8 cellular contexts compared by ENCODE assay signal in the genomic region with DNA sequence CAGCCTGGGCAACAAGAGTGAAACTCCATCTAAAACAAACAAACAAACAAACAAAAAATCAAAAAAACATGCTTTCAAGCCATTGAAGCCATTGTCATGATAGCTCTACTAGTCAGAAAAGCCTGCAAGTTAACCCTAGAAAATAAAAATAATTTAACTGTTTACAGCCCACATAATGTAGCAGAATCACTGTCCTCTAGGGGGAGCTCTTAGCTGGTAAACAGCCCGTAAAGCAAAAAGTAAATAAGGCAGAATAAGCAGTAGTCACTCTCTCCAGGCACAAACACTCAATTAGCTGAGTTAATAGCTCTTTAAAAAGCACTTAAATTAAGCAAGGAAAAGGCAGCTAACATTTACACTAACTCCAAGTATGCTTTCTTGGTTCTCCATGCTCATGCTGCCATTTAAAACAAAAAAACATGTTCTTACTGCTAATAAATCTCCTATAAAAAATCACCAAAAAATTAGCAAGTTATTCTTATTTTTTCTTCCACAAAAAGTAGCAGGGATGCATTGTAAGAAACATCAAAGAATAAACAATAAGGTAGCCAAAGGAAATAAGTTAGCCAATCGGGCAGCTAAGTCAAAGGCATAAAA. TPM values are rescaled to one million over a fixed set of nuclear protein-coding genes. Genes with fewer than 3 reads are reported as not detected.
DNase-seq lines count a peak whose midpoint lies in the region; ATAC-seq, FAIRE-seq and TF ChIP-seq lines count a peak whose summit lies in the region.

No MANE protein-coding gene starts in this region.

- H3K27ac Mint-ChIP-seq in activated CD4-positive, alpha-beta memory T cell treated with anti-CD3 and anti-CD28 coated beads, Interleukin-2, amount 10 ng/mL, durations not matched to agents 7 days and 5 days: no peak overlapping the region
- no peak overlapping the region for H3K27ac Mint-ChIP-seq in activated naive CD8-positive, alpha-beta T cell treated with anti-CD3 and anti-CD28 coated beads for 36 hours

- CTCF ChIA-PET in activated CD4-positive, alpha-beta memory T cell treated with anti-CD3 and anti-CD28 coated beads, Interleukin-2, amount 10 ng/mL, durations not matched to agents 7 days and 5 days (lab: Charles Lee): interaction anchor here (0.7 to 6.7 kb wide), 17 partner anchors 10 to 577 kb away, joined by 3 to 89 read pairs (median 5); a partner anchor contains a TSS

- H3F3A ChIP-seq in Loucy (ENCODE audit: low read depth): no peaks in the 10 kb centered on the region
- no peaks in the 10 kb centered on the region for H3F3A ChIP-seq in SU-DHL-6 (ENCODE audit: insufficient read depth)

- H3K4me3 Mint-ChIP-seq in activated CD4-positive, alpha-beta memory T cell treated with anti-CD3 and anti-CD28 coated beads, Interleukin-2, amount 10 ng/mL, durations not matched to agents 7 days and 5 days: no peak overlapping the region
- no peak overlapping the region for H3K4me3 Mint-ChIP-seq in activated naive CD8-positive, alpha-beta T cell treated with anti-CD3 and anti-CD28 coated beads for 36 hours

- intact Hi-C loops in kidney (cut with DNase I): no loop called here
- intact Hi-C loops in psoas muscle (cut with DNase I): no loop called here

- H3K4me3 ChIP-seq in Loucy (ENCODE audit: low read length, poor library complexity, severe bottlenecking) (no peak overlapping the region), SU-DHL-6 (ENCODE audit: insufficient read depth, low read length, poor library complexity, severe bottlenecking) (no peak overlapping the region), kidney (ENCODE audit: low read length in 2 of 2) (no peak overlapping the region), psoas muscle (no peak overlapping the region)

- no peaks in the 10 kb centered on the region for H3K9me3 Mint-ChIP-seq in activated CD4-positive, alpha-beta memory T cell treated with anti-CD3 and anti-CD28 coated beads, Interleukin-2, amount 10 ng/mL, durations not matched to agents 7 days and 5 days
- peaks cover 4% of the 10 kb centered on the region for H3K9me3 Mint-ChIP-seq in activated naive CD8-positive, alpha-beta T cell treated with anti-CD3 and anti-CD28 coated beads for 36 hours

- ATAC-seq in psoas muscle: no peak
- ATAC-seq in GM19463 (IDR thresholded peaks at IDR 0.05; ENCODE audit: unreplicated experiment): no peak

- no peaks in the 10 kb centered on the region for H3K9me2 ChIP-seq in Loucy (replicated peaks; ENCODE audit: low read depth, low read length)
- H3K9me2 ChIP-seq in SU-DHL-6 (replicated peaks; ENCODE audit: insufficient read depth, low read length): no peaks in the 10 kb centered on the region

- H3K36me3 ChIP-seq in Loucy (ENCODE audit: insufficient read depth, low read length) (no peaks in the 10 kb centered on the region), SU-DHL-6 (ENCODE audit: low read length) (no peaks in the 10 kb centered on the region), kidney (ENCODE audit: control insufficient read depth in 1 of 2, insufficient read depth in 2 of 2, low read length in 2 of 2) (no peaks in the 10 kb centered on the region), psoas muscle (ENCODE audit: insufficient read depth in 1 of 2, low read depth in 1 of 2) (no peaks in the 10 kb centered on the region)

- H3K9ac ChIP-seq in Loucy (ENCODE audit: low read depth, low read length, poor library complexity, severe bottlenecking) (no peak overlapping the region), SU-DHL-6 (ENCODE audit: low read length) (no peak overlapping the region), kidney (ENCODE audit: low read length in 2 of 2) (no peak overlapping the region)

- H3K27me3 Mint-ChIP-seq in activated CD4-positive, alpha-beta memory T cell treated with anti-CD3 and anti-CD28 coated beads, Interleukin-2, amount 10 ng/mL, durations not matched to agents 7 days and 5 days: peaks cover 6% of the 10 kb centered on the region
- peaks cover 19% of the 10 kb centered on the region for H3K27me3 Mint-ChIP-seq in activated naive CD8-positive, alpha-beta T cell treated with anti-CD3 and anti-CD28 coated beads for 36 hours

- H3K27ac ChIP-seq in SU-DHL-6 (ENCODE audit: low read depth, low read length) (no peak overlapping the region), kidney (ENCODE audit: low read depth in 2 of 2, low read length in 2 of 2) (no peak overlapping the region), psoas muscle (no peak overlapping the region)

- no peaks in the 10 kb centered on the region for H3K36me3 Mint-ChIP-seq in activated CD4-positive, alpha-beta memory T cell treated with anti-CD3 and anti-CD28 coated beads, Interleukin-2, amount 10 ng/mL, durations not matched to agents 7 days and 5 days (ENCODE audit: low read depth)
- H3K36me3 Mint-ChIP-seq in activated naive CD8-positive, alpha-beta T cell treated with anti-CD3 and anti-CD28 coated beads for 36 hours: no peaks in the 10 kb centered on the region

- DNase-seq in kidney: no peak
- DNase-seq in activated CD4-positive, alpha-beta memory T cell treated with anti-CD3 and anti-CD28 coated beads, Interleukin-2, amount 10 ng/mL, durations not matched to agents 7 days and 5 days: no peak
- DNase-seq in activated naive CD8-positive, alpha-beta T cell treated with anti-CD3 and anti-CD28 coated beads for 36 hours: no peak
- no peak for DNase-seq in psoas muscle

- no peaks in the 10 kb centered on the region for H3K9me3 ChIP-seq in Loucy (ENCODE audit: insufficient read depth, low read depth, low read length)
- H3K9me3 ChIP-seq in SU-DHL-6 (ENCODE audit: insufficient read depth, low read length): no peaks in the 10 kb centered on the region
- H3K9me3 ChIP-seq in kidney (ENCODE audit: control insufficient read depth in 1 of 2, low read length in 2 of 2): no peaks in the 10 kb centered on the region
- no peaks in the 10 kb centered on the region for H3K9me3 ChIP-seq in psoas muscle

- TF ChIP-seq CTCF in Loucy (conservative IDR thresholded peaks at IDR 0.05; ENCODE audit: low read length): peak; percentile 77
- peak; percentile 58 for TF ChIP-seq CTCF in SU-DHL-6 (IDR thresholded peaks at IDR 0.05; ENCODE audit: insufficient read depth, low read length, poor library complexity, severe bottlenecking)
- peak; percentile 45 for TF ChIP-seq CTCF in kidney (IDR thresholded peaks at IDR 0.05; ENCODE audit: borderline replicate concordance, extremely low read depth, insufficient read depth)
- no peak for TF ChIP-seq CTCF in psoas muscle (IDR thresholded peaks at IDR 0.05)

- no peaks in the 10 kb centered on the region for H3K79me2 ChIP-seq in Loucy (ENCODE audit: insufficient read depth, low read length)
- no peaks in the 10 kb centered on the region for H3K79me2 ChIP-seq in SU-DHL-6 (ENCODE audit: insufficient read depth, low read length)

- H3K27me3 ChIP-seq in Loucy (ENCODE audit: insufficient read depth, low read length, poor library complexity, severe bottlenecking): no peaks in the 10 kb centered on the region
- H3K27me3 ChIP-seq in SU-DHL-6 (ENCODE audit: low read length): no peaks in the 10 kb centered on the region
- peaks cover 0 to 2% (median 0%) of the 10 kb centered on the region in 3 donors for H3K27me3 ChIP-seq in psoas muscle (ENCODE audit: insufficient read depth in 3 of 3, low read length in 2 of 3)

- peak; percentile 91 for FAIRE-seq in G401.6 (lab: Jason Lieb, UNC)
- FAIRE-seq in kidney (lab: Jason Lieb, UNC): no peak

- H2AFZ ChIP-seq in Loucy (ENCODE audit: low read length): no peak overlapping the region
- H2AFZ ChIP-seq in SU-DHL-6 (ENCODE audit: low read depth, low read length, severe bottlenecking): no peak overlapping the region

- H3K4me1 ChIP-seq in Loucy (ENCODE audit: insufficient read depth, low read length, poor library complexity, severe bottlenecking) (peaks cover 4% of the 10 kb centered on the region), kidney (ENCODE audit: control insufficient read depth in 1 of 2, insufficient read depth in 1 of 2, low read depth in 1 of 2, low read length in 2 of 2) (no peaks in the 10 kb centered on the region), psoas muscle (no peaks in the 10 kb centered on the region)

- POLR2A ChIA-PET in activated CD4-positive, alpha-beta memory T cell treated with anti-CD3 and anti-CD28 coated beads, Interleukin-2, amount 10 ng/mL, durations not matched to agents 7 days and 5 days (lab: Charles Lee): no interaction called here

- H4K20me1 ChIP-seq in Loucy (ENCODE audit: insufficient read depth, low read length, poor library complexity, severe bottlenecking) (no peaks in the 10 kb centered on the region), SU-DHL-6 (ENCODE audit: low read depth, low read length) (no peaks in the 10 kb centered on the region)

- H3K4me1 Mint-ChIP-seq in activated CD4-positive, alpha-beta memory T cell treated with anti-CD3 and anti-CD28 coated beads, Interleukin-2, amount 10 ng/mL, durations not matched to agents 7 days and 5 days: no peaks in the 10 kb centered on the region
- no peaks in the 10 kb centered on the region for H3K4me1 Mint-ChIP-seq in activated naive CD8-positive, alpha-beta T cell treated with anti-CD3 and anti-CD28 coated beads for 36 hours

- H3K4me2 ChIP-seq in Loucy (ENCODE audit: low read depth, low read length, poor library complexity, severe bottlenecking) (no peak overlapping the region), SU-DHL-6 (ENCODE audit: low read depth, low read length, poor library complexity, severe bottlenecking) (no peak overlapping the region)

- WGBS in psoas muscle, 3 donors: 42 to 46% (median 45%) methylated on average over 2 of the region's 2 CpGs

RNA-seq across cellular contexts. Expression of a gene that starts 11.3 kb away (rescaled TPM):
- total RNA-seq in kidney (9.9 TPM), psoas muscle (1 to 10 TPM in 2 of 4 donors, under 1 TPM in 2; 0.54 to 1.7 (median 0.99) TPM)
- polyA plus RNA-seq in kidney (ENCODE audit: insufficient read depth, low read depth, low replicate concordance) (1.8 TPM), psoas muscle (under 1 TPM; 0.27 to 0.56 (median 0.37) TPM)
- not detected for total RNA-seq in activated CD4-positive, alpha-beta memory T cell treated with anti-CD3 and anti-CD28 coated beads, Interleukin-2, amount 10 ng/mL, durations not matched to agents 7 days and 5 days
- total RNA-seq in activated naive CD8-positive, alpha-beta T cell treated with anti-CD3 and anti-CD28 coated beads for 36 hours: not detected

RNA-seq across cellular contexts. Expression of a gene that starts 43.8 kb away (rescaled TPM):
- total RNA-seq in kidney: 10.9 TPM
- polyA plus RNA-seq in kidney (ENCODE audit: insufficient read depth, low read depth, low replicate concordance): 0.41 TPM
- total RNA-seq in activated CD4-positive, alpha-beta memory T cell treated with anti-CD3 and anti-CD28 coated beads, Interleukin-2, amount 10 ng/mL, durations not matched to agents 7 days and 5 days: under 1 TPM; 0.08 to 0.38 TPM
- total RNA-seq in activated naive CD8-positive, alpha-beta T cell treated with anti-CD3 and anti-CD28 coated beads for 36 hours: under 1 TPM; 0.25 to 0.72 TPM
- 1 to 10 TPM in 3 of 4 donors, under 1 TPM in 1; 0.95 to 2.0 (median 1.2) TPM for total RNA-seq in psoas muscle
- under 1 TPM; 0.17 to 0.33 (median 0.25) TPM for polyA plus RNA-seq in psoas muscle

RNA-seq across cellular contexts. Expression of a gene that starts 50.1 kb away (rescaled TPM):
- total RNA-seq in kidney (not detected), psoas muscle (not detected)
- polyA plus RNA-seq in kidney (ENCODE audit: insufficient read depth, low read depth, low replicate concordance) (not detected), psoas muscle (not detected)
- not detected for total RNA-seq in activated CD4-positive, alpha-beta memory T cell treated with anti-CD3 and anti-CD28 coated beads, Interleukin-2, amount 10 ng/mL, durations not matched to agents 7 days and 5 days
- total RNA-seq in activated naive CD8-positive, alpha-beta T cell treated with anti-CD3 and anti-CD28 coated beads for 36 hours: not detected
